19 cellular contexts compared by ENCODE assay signal in genomic region chr15:91385301-91385700, GRCh38.
DNase-seq lines count a peak whose midpoint lies in the region; ATAC-seq and TF ChIP-seq lines count a peak whose summit lies in the region.
"Had no signal": no experiment of that assay in that cellular context is flagged by ENCODE, and none has a peak within 500 bp of the region (broad histone marks: within the 10 kb centered on the region; RNA-seq: fewer than 3 reads in every experiment).

No MANE protein-coding gene starts in this region.

- H3K4me3 ChIP-seq in epithelial cell of proximal tubule (ENCODE audit: low read depth, low read length) (no peak overlapping the region), retinal pigment epithelial cell (ENCODE audit: low read length) (no peak overlapping the region), lower lobe of right lung (no peak overlapping the region)
- H3K4me3 ChIP-seq: lung, stomach, uterus had no signal

- H3K9me3 ChIP-seq in lower lobe of right lung: peaks cover 1% of the 10 kb centered on the region
- H3K9me3 ChIP-seq: uterus had no signal

- H3K27me3 ChIP-seq in lower lobe of right lung (ENCODE audit: low read depth): no peaks in the 10 kb centered on the region
- H3K27me3 ChIP-seq: stomach, uterus had no signal

- H3K27ac ChIP-seq in lower lobe of right lung: no peak overlapping the region
- H3K27ac ChIP-seq: stomach, uterus had no signal

- ATAC-seq in activated CD4-positive, CD25-positive, alpha-beta regulatory T cell treated with anti-CD3 and anti-CD28 coated beads, Interleukin-2, amount 50 U/mL, for 24 hours: peak; percentile 17 to 55
- ATAC-seq in lower lobe of right lung (no peak), HG03175 (IDR thresholded peaks at IDR 0.05; ENCODE audit: unreplicated experiment) (no peak)
- ATAC-seq: naive thymus-derived CD4-positive, alpha-beta T cell had no signal

- no peaks in the 10 kb centered on the region for H3K36me3 ChIP-seq in lower lobe of right lung
- H3K36me3 ChIP-seq: stomach, uterus had no signal

- intact Hi-C loops in lower lobe of right lung (cut with DNase I): no loop called here

- no peaks in the 10 kb centered on the region for H3K4me1 ChIP-seq in lower lobe of right lung
- H3K4me1 ChIP-seq: stomach, uterus had no signal

- no peak for DNase-seq in activated CD4-positive, CD25-positive, alpha-beta regulatory T cell treated with anti-CD3 and anti-CD28 coated beads, Interleukin-2, amount 50 U/mL, for 72 hours
- DNase-seq in RPMI7951 (ENCODE audit: low read depth): peak; percentile 62
- peak; percentile 61 for DNase-seq in epithelial cell of proximal tubule (ENCODE audit: low read depth)
- DNase-seq in retinal pigment epithelial cell (ENCODE audit: low read depth): peak; percentile 13
- DNase-seq in lower lobe of right lung: no peak
- no peak for DNase-seq in HCEC 1CT
- DNase-seq: activated T-cell treated with anti-CD3 and anti-CD28 coated beads for 4 hours; effector memory CD4-positive, alpha-beta T cell; foreskin fibroblast; KG1; naive thymus-derived CD4-positive, alpha-beta T cell; NCI-H1417 treated with DMSO at 0.1 percent for 48 hours; NCI-H446; posterior cingulate gyrus; stomach; uterus had no signal

- TF ChIP-seq CTCF in epithelial cell of proximal tubule (conservative IDR thresholded peaks at IDR 0.05; ENCODE audit: low read depth, low read length) (no peak), retinal pigment epithelial cell (conservative IDR thresholded peaks at IDR 0.05; ENCODE audit: low read depth, low read length) (no peak), lower lobe of right lung (IDR thresholded peaks at IDR 0.05) (no peak)

Comparison
In these comparisons a context has a peak if more than half of its experiments do, and no peak if none do; other contexts are left out.
1. ATAC-seq: peak in activated CD4-positive, CD25-positive, alpha-beta regulatory T cell treated with anti-CD3 and anti-CD28 coated beads, Interleukin-2, amount 50 U/mL, for 24 hours (2 of 2); none in lower lobe of right lung (0 of 2) and HG03175 (single experiment).
2. DNase-seq: peak in RPMI7951 (single experiment), epithelial cell of proximal tubule (single experiment) and retinal pigment epithelial cell (single experiment); none in activated CD4-positive, CD25-positive, alpha-beta regulatory T cell treated with anti-CD3 and anti-CD28 coated beads, Interleukin-2, amount 50 U/mL, for 72 hours (single experiment), lower lobe of right lung (single experiment) and HCEC 1CT (single experiment).